Comparison of ENCODE assay signal across 8 cellular contexts in genomic region chr16:23803591-23804123, GRCh38. TPM values are rescaled to one million over a fixed set of nuclear protein-coding genes. Genes with fewer than 3 reads are reported as not detected.
A peak's percentile ranks its signal among the peaks of the same experiment; 100 is the strongest.
DNase-seq lines count a peak whose midpoint lies in the region; ATAC-seq, FAIRE-seq and TF ChIP-seq lines count a peak whose summit lies in the region.

No MANE protein-coding gene starts in this region.

- H3K36me3 ChIP-seq in heart right ventricle (no peaks in the 10 kb centered on the region), small intestine (ENCODE audit: control insufficient read depth in 2 of 2, insufficient read depth in 2 of 2, low read length in 2 of 2) (no peaks in the 10 kb centered on the region)

- intact Hi-C loops in heart right ventricle (cut with DNase I), result loop anchor here in 9 of 10 donors (2.0 to 10.0 kb wide), 6 partner anchors 201 to 701 kb away; no protein-coding TSS in a partner anchor

- H3K9me3 ChIP-seq in heart right ventricle (no peaks in the 10 kb centered on the region), small intestine (ENCODE audit: control insufficient read depth, low read depth) (no peaks in the 10 kb centered on the region)

- H3K4me3 ChIP-seq in heart right ventricle (no peak overlapping the region), small intestine (ENCODE audit: low read depth in 1 of 2, low read length in 2 of 2) (no peak overlapping the region)

- 9 to 12% methylated on average over 9 of the region's 9 CpGs for WGBS in heart right ventricle, 2 donors
- WGBS in small intestine, 3 donors, result 2 to 7% (median 4%) methylated on average over 9 of the region's 9 CpGs

- H3K27ac ChIP-seq in heart right ventricle (no peak overlapping the region), small intestine (ENCODE audit: low read depth in 1 of 2, low read length in 1 of 2) (no peak overlapping the region)

- peak in 5 of 9 donors; percentile 16 to 76 (median 41) for TF ChIP-seq CTCF in heart right ventricle (IDR thresholded peaks at IDR 0.05)

- H3K27me3 ChIP-seq in heart right ventricle (peaks cover 0 to 74% (median 21%) of the 10 kb centered on the region in 7 donors), small intestine (ENCODE audit: control insufficient read depth in 2 of 2, insufficient read depth in 2 of 2, low read length in 2 of 2) (no peaks in the 10 kb centered on the region)

- DNase-seq in NCI-H1105 treated with DMSO at 0.1 percent for 48 hours (lab: John Stamatoyannopoulos, UW) (peak; percentile 16), NCI-H1105 (lab: John Stamatoyannopoulos, UW) (no peak), SK-MEL-5 (ENCODE audit: low read depth, low spot score) (peak; percentile 63), heart right ventricle (peak; percentile 23 to 27), small intestine (peak; percentile 77), NCI-H2081 treated with DMSO at 0.1 percent for 48 hours (lab: John Stamatoyannopoulos, UW) (no peak)
- peak; percentile 72 for DNase-seq in activated naive CD4-positive, alpha-beta T cell treated with Interleukin-2 at 50 U/mL for 16 hours

- peak; percentile 59 for ATAC-seq in HG03442 (IDR thresholded peaks at IDR 0.05; ENCODE audit: unreplicated experiment)
- peak in 3 of 8 donors; percentile 27 to 59 (median 38) for ATAC-seq in heart right ventricle

- peaks cover 0 to 7% (median 0%) of the 10 kb centered on the region in 9 donors for H3K4me1 ChIP-seq in heart right ventricle
- no peaks in the 10 kb centered on the region for H3K4me1 ChIP-seq in small intestine (ENCODE audit: control insufficient read depth in 2 of 2, insufficient read depth in 1 of 2, low read depth in 1 of 2, low read length in 1 of 2)

- in situ Hi-C loops in SK-MEL-5 (cut with HindIII; ENCODE audit: low pct_unique_long_range_greater_than_20kb, low sequenced_read_pairs), result no loop called here

- no peak for FAIRE-seq in small intestine (lab: Jason Lieb, UNC)

RNA-seq across cellular contexts. Expression of gene PRKCB, which starts 32.1 kb away (rescaled TPM):
- total RNA-seq in SK-MEL-5 (2014; rRNA removed; shearing (Covaris generic)), result 6.3 and 7.1 TPM in 2 replicates
- polyA plus RNA-seq in SK-MEL-5 (2015; cell fraction: cytosol; rRNA removed), result 6.8 and 9.7 TPM in 2 replicates
- 3.1 and 5.7 TPM in 2 replicates for polyA plus RNA-seq in SK-MEL-5 (2015; cell fraction: nucleus; rRNA removed)
- 1 to 10 TPM in 6 of 10 donors, under 1 TPM in 4; 0.55 to 8.8 (median 1.4) TPM for total RNA-seq in heart right ventricle
- polyA plus RNA-seq in heart right ventricle (under 1 TPM; 0.30 to 0.37 TPM), small intestine (1 to 10 TPM; 2.3 to 5.1 (median 2.9) TPM)

RNA-seq across cellular contexts. Expression of gene CHP2, which starts 48.8 kb away (rescaled TPM):
- not detected in 2 replicates for total RNA-seq in SK-MEL-5 (2014; rRNA removed; shearing (Covaris generic))
- polyA plus RNA-seq in SK-MEL-5 (2015; cell fraction: cytosol; rRNA removed), result not detected in 2 replicates
- 0.14 TPM in 1 of 2 replicates, not detected in the other for polyA plus RNA-seq in SK-MEL-5 (2015; cell fraction: nucleus; rRNA removed)
- total RNA-seq in heart right ventricle, result not detected
- polyA plus RNA-seq in heart right ventricle (under 1 TPM in 1 of 2 donors, not detected in 1; 0.01 TPM), small intestine (100 to 1,000 TPM; 144 to 416 (median 338) TPM)

Comparison
In these comparisons a context has a peak if more than half of its experiments do, and no peak if none do; other contexts are left out.
1. DNase-seq: peak in NCI-H1105 treated with DMSO at 0.1 percent for 48 hours (single experiment), SK-MEL-5 (single experiment), activated naive CD4-positive, alpha-beta T cell treated with Interleukin-2 at 50 U/mL for 16 hours (single experiment), heart right ventricle (2 of 2) and small intestine (single experiment); none in NCI-H1105 (single experiment) and NCI-H2081 treated with DMSO at 0.1 percent for 48 hours (single experiment).